ENCODE assay signal across 8 cellular contexts in the genomic region with DNA sequence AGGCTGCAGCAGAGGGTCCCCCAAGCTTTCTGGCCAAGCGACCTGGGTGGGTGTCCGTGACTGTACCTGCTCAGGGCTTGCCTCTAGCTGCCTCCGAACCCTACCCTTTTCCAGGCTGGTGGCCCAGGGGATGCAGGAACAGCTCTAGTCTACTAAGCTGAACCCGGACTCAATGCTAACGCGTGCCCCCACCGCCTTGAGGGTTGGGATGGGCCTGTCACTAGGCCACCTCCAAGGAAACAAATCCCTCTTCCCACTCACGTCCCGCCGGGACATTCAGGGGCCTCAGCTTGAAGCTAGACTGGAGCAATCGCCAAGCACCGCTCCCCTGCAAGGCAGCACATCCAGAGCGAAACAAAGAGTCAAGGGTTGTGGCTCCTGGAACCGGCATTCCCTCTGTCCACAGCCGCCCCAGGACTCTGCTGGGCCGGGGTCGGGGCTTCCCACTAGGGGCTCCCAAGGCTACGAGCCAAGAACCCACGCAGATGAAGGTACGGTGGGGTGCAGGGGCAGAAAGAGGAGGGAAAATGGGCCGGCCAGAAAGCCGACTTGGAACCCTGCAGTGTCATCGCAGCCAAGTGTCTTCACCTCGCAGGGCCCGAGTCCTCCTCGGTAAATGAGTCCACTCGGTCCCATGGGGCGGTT. TPM values are rescaled to one million over a fixed set of nuclear protein-coding genes. Genes with fewer than 3 reads are reported as not detected.
DNase-seq lines count a peak whose midpoint lies in the region; ATAC-seq and TF ChIP-seq lines count a peak whose summit lies in the region.

No MANE protein-coding gene starts in this region.

- H3K9me3 ChIP-seq in A673 (ENCODE audit: low read depth, low read length, poor library complexity, severe bottlenecking) (no peaks in the 10 kb centered on the region), lung (ENCODE audit: control insufficient read depth in 2 of 2, insufficient read depth in 1 of 2, low read length in 1 of 2) (no peaks in the 10 kb centered on the region), thymus (ENCODE audit: control insufficient read depth) (no peaks in the 10 kb centered on the region)

- intact Hi-C loops in A673 (cut with micrococcal nuclease; ENCODE audit: unreplicated experiment) = loop anchor here (5.0 to 10.0 kb wide), 2 partner anchors 98 to 315 kb away; a partner anchor contains a TSS

- H3K36me3 ChIP-seq in A673 (ENCODE audit: insufficient read depth, low read length, poor library complexity, severe bottlenecking) (no peaks in the 10 kb centered on the region), lung (ENCODE audit: control insufficient read depth in 2 of 2, insufficient read depth in 2 of 2, low read length in 2 of 2) (peaks cover 0 to 3% of the 10 kb centered on the region in 2 donors), thymus (ENCODE audit: control insufficient read depth, insufficient read depth) (no peaks in the 10 kb centered on the region)

- H3K4me1 ChIP-seq in A673 (ENCODE audit: insufficient read depth, low read length, poor library complexity, severe bottlenecking) (peaks cover 17% of the 10 kb centered on the region), lung (ENCODE audit: control insufficient read depth in 2 of 2, insufficient read depth in 2 of 2, low read length in 2 of 2) (peaks cover 6 to 14% of the 10 kb centered on the region in 2 donors), thymus (ENCODE audit: control insufficient read depth, insufficient read depth, low read length) (peaks cover 9% of the 10 kb centered on the region)

- H3K4me3 ChIP-seq in A673 (ENCODE audit: low read depth, low read length, poor library complexity, severe bottlenecking) = peak overlapping the region; percentile 77
- peak overlapping the region; percentile 12 for H3K4me3 ChIP-seq in lung
- peak overlapping the region; percentile 56 for H3K4me3 ChIP-seq in thymus (ENCODE audit: low read length)

- no peaks in the 10 kb centered on the region for H3K27me3 ChIP-seq in A673 (replicated peaks; ENCODE audit: insufficient read depth, low read depth, low read length, poor library complexity)
- H3K27me3 ChIP-seq in lung (ENCODE audit: control insufficient read depth, insufficient read depth) = no peaks in the 10 kb centered on the region
- H3K27me3 ChIP-seq in thymus (ENCODE audit: control insufficient read depth, insufficient read depth) = no peaks in the 10 kb centered on the region

- CTCF ChIA-PET in A673 (lab: Charles Lee) = interaction anchor here (0.6 to 1.9 kb wide), 4 partner anchors 113 to 134 kb away, joined by 3 to 8 read pairs (median 4); no protein-coding TSS in a partner anchor
- CTCF ChIA-PET in GM10248 (lab: Yijun Ruan, JAX) = interaction anchor here (0.8 to 6.9 kb wide), 22 partner anchors 8 to 552 kb away, joined by 3 to 82 read pairs (median 6); no protein-coding TSS in a partner anchor

- H3K27ac Mint-ChIP-seq in central memory CD8-positive, alpha-beta T cell (ENCODE audit: low read depth) = peak overlapping the region; percentile 90

- no peaks in the 10 kb centered on the region for H3K9me3 Mint-ChIP-seq in central memory CD8-positive, alpha-beta T cell

- WGBS in lung, 2 donors = 25 to 29% methylated on average over 28 of the region's 28 CpGs
- 24% methylated on average over 28 of the region's 28 CpGs for WGBS in thymus

- H3K27ac ChIP-seq in A673 (ENCODE audit: low read depth, low read length, poor library complexity, severe bottlenecking) (peak overlapping the region; percentile 80), lung (ENCODE audit: low read depth in 1 of 2, low read length in 1 of 2) (peak overlapping the region; percentile 80 to 86), thymus (ENCODE audit: low read depth) (peak overlapping the region; percentile 67)

- peaks cover 20% of the 10 kb centered on the region for H3K36me3 Mint-ChIP-seq in central memory CD8-positive, alpha-beta T cell (ENCODE audit: insufficient read depth)

- H3K27me3 Mint-ChIP-seq in central memory CD8-positive, alpha-beta T cell = no peaks in the 10 kb centered on the region

- ATAC-seq in GM18873 (IDR thresholded peaks at IDR 0.05; ENCODE audit: low FRiP score, unreplicated experiment) (peak; percentile 7), lung (ENCODE audit: insufficient read depth, low FRiP score) (peak; percentile 4)
- ATAC-seq in central memory CD8-positive, alpha-beta T cell (replicated peaks; ENCODE audit: extremely low read depth, poor library complexity, severe bottlenecking) = peak; percentile 3

- DNase-seq in A673 (ENCODE audit: low spot score) (peak; percentile 50), NCI-H526 treated with DMSO at 0.1 percent for 48 hours (lab: John Stamatoyannopoulos, UW) (peak; percentile 43), lung (ENCODE audit: low spot score) (no peak), GM10248 (ENCODE audit: extremely low spot score) (no peak), SIG-M5 treated with dmso at 0.1 percent for 504 hours (lab: John Stamatoyannopoulos, UW; ENCODE audit: unreplicated experiment) (no peak)
- no peak for DNase-seq in central memory CD8-positive, alpha-beta T cell (ENCODE audit: low spot score in 2 of 2)

- peaks cover 47% of the 10 kb centered on the region for H3K4me1 Mint-ChIP-seq in central memory CD8-positive, alpha-beta T cell

- POLR2A ChIA-PET in A673 (lab: Charles Lee; ENCODE audit: low non-redundant PET) = interaction anchor here (0.6 kb wide), 1 partner anchor 125 kb away, joined by 4 read pairs; no protein-coding TSS in a partner anchor
- POLR2A ChIA-PET in GM10248 (lab: Yijun Ruan, JAX) = interaction anchor here (0.5 to 0.6 kb wide), 2 partner anchors 53 to 118 kb away, joined by 5 read pairs; no protein-coding TSS in a partner anchor

- H3K4me3 Mint-ChIP-seq in central memory CD8-positive, alpha-beta T cell = peak overlapping the region; percentile 83

- no peak for TF ChIP-seq CTCF in A673 (conservative IDR thresholded peaks at IDR 0.05; ENCODE audit: low read depth, low read length)
- no peak for TF ChIP-seq CTCF in lung (IDR thresholded peaks at IDR 0.05; ENCODE audit: control extremely low read depth, extremely low read depth)
- TF ChIP-seq CTCF in GM10248 (IDR thresholded peaks at IDR 0.05; ENCODE audit: control extremely low read depth, extremely low read depth, low read depth, missing control alignments) = no peak

- TSS peak; percentile 35 for BruUV-seq in A673 (replicated peaks; lab: Mats Ljungman, UMichigan)

RNA-seq across cellular contexts. Expression of a gene that starts 2.9 kb away (rescaled TPM):
- total RNA-seq in A673 (2021) (0.24 and 0.52 TPM in 2 replicates), lung (1 to 10 TPM; 2.2 to 2.7 TPM)
- polyA plus RNA-seq in lung (under 1 TPM; 0.42 to 0.91 TPM), thymus (0.68 TPM)

Comparison
In these comparisons a context has a peak if more than half of its experiments do, and no peak if none do; other contexts are left out.
1. DNase-seq: peak in A673 (single experiment) and NCI-H526 treated with DMSO at 0.1 percent for 48 hours (single experiment); none in central memory CD8-positive, alpha-beta T cell (0 of 2), lung (single experiment), GM10248 (single experiment) and SIG-M5 treated with dmso at 0.1 percent for 504 hours (single experiment).
2. H3K4me3 ChIP-seq: peak in every context shown above with its lines; median percentile 77 in A673; 56 in thymus; 12 in lung.
3. Peak in every context shown above with its lines, with median percentiles within 50 percentile points of each other: H3K27ac ChIP-seq and ATAC-seq.